Comparison of ENCODE assay signal across 11 cellular contexts in genomic region chr9:37033753-37034319, GRCh38. TPM values are rescaled to one million over a fixed set of nuclear protein-coding genes. Genes with fewer than 3 reads are reported as not detected.
DNase-seq lines count a peak whose midpoint lies in the region; ATAC-seq lines count a peak whose summit lies in the region.
"Had no signal": no experiment of that assay in that cellular context is flagged by ENCODE, and none has a peak within 500 bp of the region (broad histone marks: within the 10 kb centered on the region; RNA-seq: fewer than 3 reads in every experiment).

Gene PAX5, minus strand, starts transcription at chr9:37034268. Its CDS starts 237 bp downstream, at chr9:37034031.

- peak within 1 kb of the TSS in 1 of 2 donors; percentile 19 for H3K27ac Mint-ChIP-seq in T-cell
- H3K27ac Mint-ChIP-seq in stimulated activated naive B cell treated with anti-CD40 and anti-IgM and Interleukin-4, amounts not matched to agents 10 μg/mL and 1 μg/mL and 100 μg/mL, for 72 hours = peak within 1 kb of the TSS; percentile 96

- H3K9me3 Mint-ChIP-seq in activated T-cell treated with anti-CD3 and anti-CD28 coated beads, Interleukin-2, amount 50 U/mL, for 4 hours = no peaks in the 10 kb centered on the region
- no peaks in the 10 kb centered on the region for H3K9me3 Mint-ChIP-seq in T-cell
- H3K9me3 Mint-ChIP-seq in stimulated activated naive B cell treated with anti-CD40 and anti-IgM and Interleukin-4, amounts not matched to agents 10 μg/mL and 1 μg/mL and 100 μg/mL, for 72 hours = no peaks in the 10 kb centered on the region

- no peak for ATAC-seq in activated T-cell treated with anti-CD3 and anti-CD28 coated beads, Interleukin-2, amount 50 U/mL, for 4 hours
- ATAC-seq in T-cell (replicated peaks in 1 of 4) = no peak
- ATAC-seq in stimulated activated naive B cell treated with anti-CD40 and anti-IgM and Interleukin-4, amounts not matched to agents 10 μg/mL and 1 μg/mL and 100 μg/mL, for 72 hours (replicated peaks) = no peak
- ATAC-seq in HG03571 (IDR thresholded peaks at IDR 0.05; ENCODE audit: unreplicated experiment) = no peak

- peaks cover 55% of the 10 kb centered on the region for H3K4me1 Mint-ChIP-seq in activated T-cell treated with anti-CD3 and anti-CD28 coated beads, Interleukin-2, amount 50 U/mL, for 4 hours (ENCODE audit: low read depth)
- peaks cover 51 to 64% (median 53%) of the 10 kb centered on the region in 3 donors for H3K4me1 Mint-ChIP-seq in T-cell
- peaks cover 45 to 58% of the 10 kb centered on the region in 2 donors for H3K4me1 Mint-ChIP-seq in stimulated activated naive B cell treated with anti-CD40 and anti-IgM and Interleukin-4, amounts not matched to agents 10 μg/mL and 1 μg/mL and 100 μg/mL, for 72 hours

- peaks cover 7% of the 10 kb centered on the region for H3K36me3 Mint-ChIP-seq in activated T-cell treated with anti-CD3 and anti-CD28 coated beads, Interleukin-2, amount 50 U/mL, for 4 hours (ENCODE audit: insufficient read depth)
- no peaks in the 10 kb centered on the region for H3K36me3 Mint-ChIP-seq in T-cell
- H3K36me3 Mint-ChIP-seq in stimulated activated naive B cell treated with anti-CD40 and anti-IgM and Interleukin-4, amounts not matched to agents 10 μg/mL and 1 μg/mL and 100 μg/mL, for 72 hours = peaks cover 36 to 62% of the 10 kb centered on the region in 2 donors

- peak within 1 kb of the TSS; percentile 72 for H3K4me3 Mint-ChIP-seq in activated T-cell treated with anti-CD3 and anti-CD28 coated beads, Interleukin-2, amount 50 U/mL, for 4 hours
- peak within 1 kb of the TSS; percentile 55 to 86 (median 83) for H3K4me3 Mint-ChIP-seq in T-cell
- peak within 1 kb of the TSS; percentile 89 to 91 for H3K4me3 Mint-ChIP-seq in stimulated activated naive B cell treated with anti-CD40 and anti-IgM and Interleukin-4, amounts not matched to agents 10 μg/mL and 1 μg/mL and 100 μg/mL, for 72 hours

- H3K9me3 ChIP-seq in iPS-18c (ENCODE audit: control insufficient read depth, insufficient read depth, low read length) = no peaks in the 10 kb centered on the region
- H3K9me3 ChIP-seq: ovary had no signal

- POLR2A ChIA-PET in T-cell (lab: Charles Lee) = no interaction called here

- no peak for DNase-seq in activated T-cell treated with anti-CD3 and anti-CD28 coated beads, Interleukin-2, amount 50 U/mL, for 4 hours
- DNase-seq in activated T-cell treated with anti-CD3 and anti-CD28 coated beads, Interleukin-2, amount 50 U/mL, for 48 hours = no peak
- DNase-seq in T-cell (no peak), kidney glomerular epithelial cell (lab: John Stamatoyannopoulos, UW) (no peak), dermis blood vessel endothelial cell (no peak)
- DNase-seq in stimulated activated naive B cell treated with anti-CD40 and anti-IgM and Interleukin-4, amounts not matched to agents 10 μg/mL and 1 μg/mL and 100 μg/mL, for 72 hours = no peak
- DNase-seq: activated CD4-positive, alpha-beta T cell treated with anti-CD3 and anti-CD28 coated beads for 1 hour; effector CD8-positive, alpha-beta T cell; ovary had no signal

- CTCF ChIA-PET in T-cell (lab: Charles Lee) = no interaction called here

- H3K4me3 ChIP-seq in iPS-18c (ENCODE audit: insufficient read depth, low read depth, low read length) = peak within 1 kb of the TSS; percentile 62
- H3K4me3 ChIP-seq: ovary had no signal

- peaks cover 93% of the 10 kb centered on the region for H3K27me3 Mint-ChIP-seq in activated T-cell treated with anti-CD3 and anti-CD28 coated beads, Interleukin-2, amount 50 U/mL, for 4 hours (ENCODE audit: low read depth)
- H3K27me3 Mint-ChIP-seq in T-cell = peaks cover 71 to 91% of the 10 kb centered on the region in 2 donors
- no peaks in the 10 kb centered on the region for H3K27me3 Mint-ChIP-seq in stimulated activated naive B cell treated with anti-CD40 and anti-IgM and Interleukin-4, amounts not matched to agents 10 μg/mL and 1 μg/mL and 100 μg/mL, for 72 hours

RNA-seq across cellular contexts. Expression of gene PAX5, which starts in this region (rescaled TPM):
- total RNA-seq in activated T-cell treated with anti-CD3 and anti-CD28 coated beads, Interleukin-2, amount 50 U/mL, for 4 hours = 1 to 10 TPM; 1.2 to 8.6 (median 1.7) TPM
- 10 to 100 TPM in 1 of 5 donors, 1 to 10 TPM in 4; 1.7 to 12.4 (median 4.4) TPM for total RNA-seq in T-cell
- not detected in 2 replicates for total RNA-seq in dermis blood vessel endothelial cell
